In the genomic region with DNA sequence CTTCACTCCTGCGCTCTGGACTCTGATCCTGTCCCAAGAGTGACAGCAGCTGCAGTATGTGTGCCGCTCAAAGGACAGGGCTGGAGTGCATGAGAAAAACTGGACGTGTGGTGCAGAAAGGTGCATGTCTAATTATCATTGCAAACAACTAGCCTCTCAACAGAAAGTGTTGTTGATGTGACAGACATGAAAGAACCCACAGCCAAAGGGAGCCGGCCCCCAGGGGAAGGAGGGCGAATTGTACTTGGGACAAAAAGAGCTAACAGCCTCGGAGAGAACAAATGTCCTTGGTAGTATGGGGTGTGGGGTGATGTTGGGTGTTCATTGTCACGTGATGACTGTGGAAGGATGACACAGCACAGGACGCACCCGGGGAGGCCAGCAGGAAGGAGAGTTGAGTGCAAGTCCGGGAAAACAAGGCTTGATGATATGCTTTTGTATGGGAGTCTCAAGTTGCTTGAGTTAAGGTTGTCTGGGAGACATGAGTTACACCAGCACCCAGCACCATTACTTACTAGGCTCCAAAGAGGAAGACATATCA, we compare ENCODE assay signal across 22 cellular contexts.
A peak's percentile ranks its signal among the peaks of the same experiment; 100 is the strongest.
DNase-seq lines count a peak whose midpoint lies in the region; ATAC-seq and TF ChIP-seq lines count a peak whose summit lies in the region.
"Had no signal": no experiment of that assay in that cellular context is flagged by ENCODE, and none has a peak within 500 bp of the region (broad histone marks: within the 10 kb centered on the region; RNA-seq: fewer than 3 reads in every experiment).

No MANE protein-coding gene starts in this region.

- no peaks in the 10 kb centered on the region for H3K4me1 Mint-ChIP-seq in activated CD4-positive, alpha-beta T cell treated with anti-CD3 and anti-CD28 coated beads for 36 hours

- H3K36me3 ChIP-seq in brain microvascular endothelial cell (replicated peaks), result no peaks in the 10 kb centered on the region
- H3K36me3 ChIP-seq: SJSA1 had no signal

- POLR2A ChIA-PET in activated CD4-positive, alpha-beta T cell treated with anti-CD3 and anti-CD28 coated beads for 36 hours (lab: Charles Lee), result no interaction called here

- H3K27ac ChIP-seq in brain microvascular endothelial cell, result no peak overlapping the region
- H3K27ac ChIP-seq: PC-9, SJSA1 had no signal

- H3K4me3 ChIP-seq in brain microvascular endothelial cell (ENCODE audit: low read depth, low read length), result no peak overlapping the region
- H3K4me3 ChIP-seq: PC-9, SJSA1 had no signal

- peaks cover 26% of the 10 kb centered on the region for H3K27me3 Mint-ChIP-seq in activated CD4-positive, alpha-beta T cell treated with anti-CD3 and anti-CD28 coated beads for 36 hours

- H3K27ac Mint-ChIP-seq in activated CD4-positive, alpha-beta T cell treated with anti-CD3 and anti-CD28 coated beads for 36 hours, result no peak overlapping the region
- H3K27ac Mint-ChIP-seq: CD4-positive, alpha-beta memory T cell; IgD-negative memory B cell had no signal

- TF ChIP-seq CTCF in brain microvascular endothelial cell (IDR thresholded peaks at IDR 0.05; ENCODE audit: low read depth, low read length, missing control alignments), result no peak

- no peaks in the 10 kb centered on the region for H3K27me3 ChIP-seq in brain microvascular endothelial cell (replicated peaks)
- H3K27me3 ChIP-seq: SJSA1 had no signal

- no peak overlapping the region for H3K4me3 Mint-ChIP-seq in activated CD4-positive, alpha-beta T cell treated with anti-CD3 and anti-CD28 coated beads for 36 hours
- H3K4me3 Mint-ChIP-seq: CD4-positive, alpha-beta memory T cell; IgD-negative memory B cell had no signal

- H3K36me3 Mint-ChIP-seq in activated CD4-positive, alpha-beta T cell treated with anti-CD3 and anti-CD28 coated beads for 36 hours (ENCODE audit: low read depth), result no peaks in the 10 kb centered on the region
- H3K36me3 Mint-ChIP-seq: CD4-positive, alpha-beta memory T cell; IgD-negative memory B cell had no signal

- in situ Hi-C loops in brain microvascular endothelial cell (cut with HindIII; ENCODE audit: low pct_ligation_motif_present, low sequenced_read_pairs), result no loop called here

- intact Hi-C loops in activated CD4-positive, alpha-beta T cell treated with anti-CD3 and anti-CD28 coated beads for 36 hours (cut with DNase I, micrococcal nuclease), result loop anchor here in 1 of 2 experiments (1.0 to 5.0 kb wide), 2 partner anchors 431 to 1246 kb away; no protein-coding TSS in a partner anchor

- CTCF ChIA-PET in activated CD4-positive, alpha-beta T cell treated with anti-CD3 and anti-CD28 coated beads for 36 hours (lab: Charles Lee), result interaction anchor here (1.0 to 1.2 kb wide), 3 partner anchors 43 to 62 kb away, joined by 3 read pairs; no protein-coding TSS in a partner anchor

- no peaks in the 10 kb centered on the region for H3K9me3 Mint-ChIP-seq in activated CD4-positive, alpha-beta T cell treated with anti-CD3 and anti-CD28 coated beads for 36 hours (ENCODE audit: low read depth)

- DNase-seq in NCI-H748 treated with DMSO at 0.1 percent for 48 hours (lab: John Stamatoyannopoulos, UW) (peak; percentile 16), brain microvascular endothelial cell (peak; percentile 33), islet precursor cell (peak; percentile 39), superior temporal gyrus (ENCODE audit: extremely low spot score) (peak; percentile 12), NCI-H1417 treated with DMSO at 0.1 percent for 48 hours (lab: John Stamatoyannopoulos, UW) (no peak)
- DNase-seq in activated CD4-positive, alpha-beta T cell treated with anti-CD3 and anti-CD28 coated beads for 36 hours, result no peak
- DNase-seq: CD4-positive, alpha-beta memory T cell; DMS79; GF-D8; NCI-H1092; NCI-H1436; NCI-H187; NCI-H2171 treated with DMSO at 0.1 percent for 48 hours; NCI-H345; NCI-H510A treated with DMSO at 0.1 percent for 48 hours; NCI-H82; PC-9; Right ventricle myocardium superior; RPMI8226 had no signal

- no peak for ATAC-seq in activated CD4-positive, alpha-beta T cell treated with anti-CD3 and anti-CD28 coated beads for 36 hours
- ATAC-seq in GM19467 (IDR thresholded peaks at IDR 0.05; ENCODE audit: unreplicated experiment), result no peak

Comparison
In these comparisons a context has a peak if more than half of its experiments do, and no peak if none do; other contexts are left out.
1. DNase-seq: peak in NCI-H748 treated with DMSO at 0.1 percent for 48 hours (single experiment), brain microvascular endothelial cell (single experiment), islet precursor cell (single experiment) and superior temporal gyrus (single experiment); none in activated CD4-positive, alpha-beta T cell treated with anti-CD3 and anti-CD28 coated beads for 36 hours (single experiment) and NCI-H1417 treated with DMSO at 0.1 percent for 48 hours (single experiment).